17 cellular contexts compared by ENCODE assay signal in the genomic region with DNA sequence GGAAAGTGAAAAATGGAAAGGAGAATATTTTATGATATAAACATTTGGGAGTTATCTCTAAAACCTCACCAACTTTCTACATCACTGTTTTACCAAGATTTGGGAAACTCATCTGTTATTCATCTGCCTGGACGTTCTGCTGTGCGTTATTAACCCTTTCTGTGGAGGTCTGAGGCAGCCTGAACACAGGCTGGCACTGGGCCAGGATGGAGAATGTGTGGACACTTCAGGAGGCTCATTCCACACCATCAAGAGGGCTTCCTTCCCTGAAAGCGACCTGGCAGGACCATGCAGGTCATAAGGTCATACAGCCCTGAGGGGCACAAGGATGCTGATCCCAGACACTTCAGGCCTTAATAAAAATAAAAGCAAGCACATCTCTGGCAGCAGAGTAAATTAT. TPM values are rescaled to one million over a fixed set of nuclear protein-coding genes. Genes with fewer than 3 reads are reported as not detected.
DNase-seq lines count a peak whose midpoint lies in the region; FAIRE-seq and TF ChIP-seq lines count a peak whose summit lies in the region.
"Had no signal": no experiment of that assay in that cellular context is flagged by ENCODE, and none has a peak within 500 bp of the region (broad histone marks: within the 10 kb centered on the region; RNA-seq: fewer than 3 reads in every experiment).

No MANE protein-coding gene starts in this region.

- BruUV-seq in OCI-LY7 (replicated peaks; lab: Mats Ljungman, UMichigan) = no TSS peak

- H3K79me2 ChIP-seq in hepatocyte = no peaks in the 10 kb centered on the region
- no peaks in the 10 kb centered on the region for H3K79me2 ChIP-seq in OCI-LY7 (ENCODE audit: insufficient read depth, low read depth, low read length)

- no peak for TF ChIP-seq CTCF in hepatocyte (IDR thresholded peaks at IDR 0.05; ENCODE audit: poor library complexity)
- TF ChIP-seq CTCF in ovary (IDR thresholded peaks at IDR 0.05) = no peak
- no peak for TF ChIP-seq CTCF in OCI-LY7 (conservative IDR thresholded peaks at IDR 0.05; ENCODE audit: low read length)

- TF ChIP-seq POLR2A in GM12891 (IDR thresholded peaks at IDR 0.05; ENCODE audit: low read depth, low read length) (no peak), ovary (IDR thresholded peaks at IDR 0.05) (no peak)

- H2AFZ ChIP-seq in hepatocyte (no peak overlapping the region), OCI-LY7 (ENCODE audit: low read length) (no peak overlapping the region)
- H2AFZ ChIP-seq: GM23338 had no signal

- DNase-seq in GM12891 (ENCODE audit: insufficient read length, low spot score) = no peak
- DNase-seq in amniotic epithelial cell (ENCODE audit: low read depth) = peak; percentile 18
- no peak for DNase-seq in hepatocyte (ENCODE audit: low spot score)
- DNase-seq in ovary = peak in 4 of 5 donors; percentile 12 to 39 (median 21)
- no peak for DNase-seq in OCI-LY7 (ENCODE audit: low spot score)
- no peak for DNase-seq in NCI-H187 treated with DMSO at 0.1 percent for 48 hours (lab: John Stamatoyannopoulos, UW)
- no peak for DNase-seq in AG20443 (ENCODE audit: low spot score)
- DNase-seq: Caco-2; CD4-positive, alpha-beta T cell; GDM1; HCEC 1CT; KBM-7 had no signal

- intact Hi-C loops in ovary (cut with DNase I) = no loop called here
- intact Hi-C loops in OCI-LY7 (cut with micrococcal nuclease; ENCODE audit: unreplicated experiment) = no loop called here

- no peaks in the 10 kb centered on the region for H4K20me1 ChIP-seq in hepatocyte (ENCODE audit: insufficient read depth, poor library complexity, severe bottlenecking)
- H4K20me1 ChIP-seq in OCI-LY7 (ENCODE audit: insufficient read depth, low read length) = no peaks in the 10 kb centered on the region

- H3K27ac ChIP-seq in hepatocyte (peak overlapping the region; percentile 72), ovary (no peak overlapping the region), OCI-LY7 (ENCODE audit: low read depth, low read length, poor library complexity, severe bottlenecking) (no peak overlapping the region)
- H3K27ac ChIP-seq: C4-2B, HL-60 had no signal

- 55% methylated on average over 3 of the region's 3 CpGs for WGBS in hepatocyte (ENCODE audit: low lambda C conversion rate, missing lambda C conversion rate)
- WGBS in ovary, 3 donors = 37 to 45% (median 41%) methylated on average over 3 of the region's 3 CpGs

- H3K9me3 ChIP-seq in hepatocyte (ENCODE audit: low read depth) (no peaks in the 10 kb centered on the region), ovary (no peaks in the 10 kb centered on the region), OCI-LY7 (ENCODE audit: low read length) (no peaks in the 10 kb centered on the region)
- H3K9me3 ChIP-seq: Caco-2 had no signal

- H3K4me2 ChIP-seq in hepatocyte (no peak overlapping the region), OCI-LY7 (ENCODE audit: low read length) (no peak overlapping the region)
- H3K4me2 ChIP-seq: GM23338 had no signal

- H3K9me2 ChIP-seq in hepatocyte (replicated peaks; ENCODE audit: insufficient read depth) (no peaks in the 10 kb centered on the region), OCI-LY7 (ENCODE audit: insufficient read depth, low read length) (no peaks in the 10 kb centered on the region)

- POLR2A ChIA-PET in OCI-LY7 (lab: Charles Lee) = interaction anchor here (1.1 kb wide), 1 partner anchor 178 kb away, joined by 3 read pairs; no protein-coding TSS in a partner anchor

- H3K4me1 ChIP-seq in hepatocyte (ENCODE audit: insufficient read depth) (no peaks in the 10 kb centered on the region), ovary (ENCODE audit: insufficient read depth) (peaks cover 3% of the 10 kb centered on the region), OCI-LY7 (ENCODE audit: insufficient read depth, low read length, poor library complexity, severe bottlenecking) (no peaks in the 10 kb centered on the region)

- H3K27me3 ChIP-seq in hepatocyte (no peaks in the 10 kb centered on the region), ovary (no peaks in the 10 kb centered on the region)

- FAIRE-seq in GM12891 (lab: Jason Lieb, UNC) = peak; percentile 35
- FAIRE-seq: D721Med, H54 had no signal

- H3K4me3 ChIP-seq in hepatocyte (no peak overlapping the region), ovary (no peak overlapping the region), OCI-LY7 (ENCODE audit: low read depth, low read length, poor library complexity, severe bottlenecking) (no peak overlapping the region)
- H3K4me3 ChIP-seq: GM23338 had no signal

- CTCF ChIA-PET in OCI-LY7 (lab: Charles Lee; ENCODE audit: unreplicated experiment) = no interaction called here

- TF ChIP-seq EP300 in ovary (IDR thresholded peaks at IDR 0.05) = no peak

- H3K36me3 ChIP-seq in hepatocyte (replicated peaks; ENCODE audit: insufficient read depth, low read depth) = no peaks in the 10 kb centered on the region
- no peaks in the 10 kb centered on the region for H3K36me3 ChIP-seq in ovary
- H3K36me3 ChIP-seq in OCI-LY7 (ENCODE audit: insufficient read depth, low read length) = no peaks in the 10 kb centered on the region

TF ChIP-seq in GM12891, 5 proteins besides CTCF, POLR2A, EP300 and RAD21:
- TF ChIP-seq POU2F2 (IDR thresholded peaks at IDR 0.05; ENCODE audit: low read depth, low read length) = no peak
- no peak for TF ChIP-seq POLR2AphosphoS5 (IDR thresholded peaks at IDR 0.05; ENCODE audit: low read depth, low read length)
- TF ChIP-seq PAX5 (IDR thresholded peaks at IDR 0.05; ENCODE audit: insufficient read depth, low read length, severe bottlenecking) = no peak
- TF ChIP-seq SPI1 (IDR thresholded peaks at IDR 0.05; ENCODE audit: low read depth, low read length) = no peak
- TF ChIP-seq TAF1 (IDR thresholded peaks at IDR 0.05; ENCODE audit: low read depth, low read length) = no peak

RNA-seq across cellular contexts. Expression of a gene that starts 31.2 kb away (rescaled TPM):
- polyA plus RNA-seq in GM12891 (2012; ENCODE audit: low read depth, missing spikeins) = 7.1 TPM
- total RNA-seq in hepatocyte (43.0 and 49.5 TPM in 2 replicates), ovary (10 to 100 TPM; 19.0 to 32.0 (median 27.6) TPM), OCI-LY7 (2022) (17.6 TPM in 2 replicates)
- polyA plus RNA-seq in hepatocyte (34.5 and 43.9 TPM in 2 replicates), ovary (10 to 100 TPM; 12.9 to 31.8 TPM)
- total RNA-seq in OCI-LY7 (2014; rRNA removed; shearing (Covaris generic)) = 15.8 and 16.4 TPM in 2 replicates

Comparison
In these comparisons a context has a peak if more than half of its experiments do, and no peak if none do; other contexts are left out.
1. DNase-seq: peak in amniotic epithelial cell (single experiment) and ovary (4 of 5); none in GM12891 (single experiment), hepatocyte (single experiment), OCI-LY7 (single experiment), NCI-H187 treated with DMSO at 0.1 percent for 48 hours (single experiment) and AG20443 (single experiment).